Comparison of ENCODE assay signal across 1 cellular context in the genomic region with DNA sequence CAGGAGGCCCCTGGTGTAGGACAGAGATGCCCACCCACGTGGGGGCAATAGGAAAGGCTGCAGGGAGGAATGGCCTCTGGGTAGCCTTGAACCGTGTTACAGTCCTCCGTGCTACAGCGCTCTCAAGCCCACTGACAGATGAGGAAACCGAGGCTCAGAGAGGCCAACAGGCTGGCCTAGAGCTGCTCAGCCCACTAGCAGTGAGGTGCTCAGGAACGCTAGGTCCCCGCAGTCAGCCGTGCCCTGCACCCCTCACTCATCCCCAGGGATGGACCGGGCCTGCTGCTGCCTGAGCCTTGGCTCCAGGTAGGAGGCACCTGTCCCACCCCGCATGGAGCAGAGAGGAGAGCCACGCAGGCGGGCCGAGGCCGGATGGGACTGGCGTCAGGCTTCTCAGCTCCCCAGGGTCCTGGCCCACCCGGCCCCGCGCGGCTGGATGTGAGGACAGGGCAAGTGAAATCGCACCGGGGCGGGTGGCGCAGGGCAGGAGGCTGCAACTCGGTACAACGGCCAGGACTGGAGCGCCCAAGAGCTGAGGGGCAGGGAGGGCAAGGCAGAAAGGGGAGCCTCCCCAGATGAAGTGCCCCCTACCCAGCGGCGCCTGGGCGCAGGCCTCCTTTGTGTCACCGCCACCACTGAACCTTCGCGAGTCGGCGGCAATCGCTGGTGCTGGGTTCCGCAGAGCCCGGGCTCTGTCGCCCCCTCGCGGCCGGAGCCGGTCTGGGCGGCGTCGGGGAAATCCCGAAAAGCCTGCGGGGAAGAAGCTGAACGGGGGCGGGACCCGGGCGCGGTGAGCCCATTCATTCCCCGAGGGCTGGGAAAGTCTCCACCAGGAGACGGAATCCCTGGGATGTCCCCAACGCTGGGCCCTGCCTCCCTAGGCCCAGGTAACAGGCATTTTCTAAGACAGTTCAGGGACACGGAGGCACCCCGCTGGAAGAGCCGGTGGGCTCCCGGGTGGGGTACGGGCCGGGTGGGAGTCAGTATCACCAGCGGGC.
TF ChIP-seq lines count a peak whose summit lies in the region.

No MANE protein-coding gene starts in this region.

TF ChIP-seq in HepG2, 621 proteins besides CTCF, POLR2A, EP300 and RAD21 (continued from another document and continues in another):
- TF ChIP-seq PAXIP1 (CRISPR knock-in tag; conservative IDR thresholded peaks at IDR 0.05) (peak; percentile 34; the same call in 1 of the 2 replicates), NFIC (IDR thresholded peaks at IDR 0.05; ENCODE audit: low read length) (no peak), HDAC1 (CRISPR knock-in tag; IDR thresholded peaks at IDR 0.05) (peak; percentile 79), ZBTB7A (CRISPR knock-in tag; IDR thresholded peaks at IDR 0.05) (peak; percentile 47; the same call in 1 of the 2 replicates), ZNF749 (CRISPR knock-in tag; IDR thresholded peaks at IDR 0.05; ENCODE audit: borderline replicate concordance) (no peak), MEIS2 (CRISPR knock-in tag; IDR thresholded peaks at IDR 0.05) (no peak), ZNF776 (CRISPR knock-in tag; IDR thresholded peaks at IDR 0.05) (peak; percentile 26; the same call in 1 of the 2 replicates), ZFP41 (CRISPR knock-in tag; IDR thresholded peaks at IDR 0.05; ENCODE audit: borderline replicate concordance) (no peak), ELF4 (CRISPR knock-in tag; IDR thresholded peaks at IDR 0.05; ENCODE audit: borderline replicate concordance) (no peak), NFYB (CRISPR knock-in tag; IDR thresholded peaks at IDR 0.05) (no peak), ZBTB38 (CRISPR knock-in tag; IDR thresholded peaks at IDR 0.05) (peak; percentile 79; the same call in 1 of the 2 replicates), ZSCAN12 (CRISPR knock-in tag; IDR thresholded peaks at IDR 0.05) (no peak), TSC22D2 (CRISPR knock-in tag; IDR thresholded peaks at IDR 0.05; ENCODE audit: borderline replicate concordance) (0 out of 2 replicates have a peak, but pooled peaks have one; percentile 58), ZBTB46 (CRISPR knock-in tag; IDR thresholded peaks at IDR 0.05; ENCODE audit: borderline replicate concordance) (no peak), ZNF142 (CRISPR knock-in tag; IDR thresholded peaks at IDR 0.05) (no peak), ZNF777 (CRISPR knock-in tag; IDR thresholded peaks at IDR 0.05) (peak; percentile 82), HDAC2 (CRISPR knock-in tag; IDR thresholded peaks at IDR 0.05) (no peak; the same call in 1 of the 2 replicates), TEF (CRISPR knock-in tag; IDR thresholded peaks at IDR 0.05) (no peak), HCFC1 (IDR thresholded peaks at IDR 0.05; ENCODE audit: low read depth, low read length) (no peak), ZNF33A (CRISPR knock-in tag; IDR thresholded peaks at IDR 0.05; ENCODE audit: borderline replicate concordance) (no peak), FOXA1 (IDR thresholded peaks at IDR 0.05) (no peak), FOXA1 (CRISPR knock-in tag; IDR thresholded peaks at IDR 0.05) (no peak), ZNF207 (IDR thresholded peaks at IDR 0.05; ENCODE audit: borderline replicate concordance) (no peak), NFRKB (IDR thresholded peaks at IDR 0.05) (no peak), YY1 (IDR thresholded peaks at IDR 0.05; ENCODE audit: insufficient read depth, insufficient replicate concordance, low read depth, low read length) (peak; percentile 61), SAFB2 (CRISPR knock-in tag; IDR thresholded peaks at IDR 0.05; ENCODE audit: borderline replicate concordance, low read depth) (no peak; the same call in 1 of the 2 replicates), TAF1 (CRISPR knock-in tag; IDR thresholded peaks at IDR 0.05) (peak; percentile 40; the same call in 1 of the 2 replicates), HNRNPK (IDR thresholded peaks at IDR 0.05; ENCODE audit: low read depth, low read length, poor library complexity, severe bottlenecking) (peak; percentile 17), ZNF703 (CRISPR knock-in tag; IDR thresholded peaks at IDR 0.05; ENCODE audit: borderline replicate concordance) (no peak), ZNF282 (IDR thresholded peaks at IDR 0.05; ENCODE audit: partially characterized antibody) (no peak), CCAR2 (optimal IDR thresholded peaks at IDR 0.05; ENCODE audit: low read depth, low read length) (no peak), ZNF331 (CRISPR knock-in tag; IDR thresholded peaks at IDR 0.05) (peak; percentile 57; the same call in 1 of the 2 replicates), ZNF335 (CRISPR knock-in tag; IDR thresholded peaks at IDR 0.05) (no peak), ZNF317 (CRISPR knock-in tag; IDR thresholded peaks at IDR 0.05) (peak; percentile 48; the same call in 1 of the 2 replicates), KMT2B (CRISPR knock-in tag; IDR thresholded peaks at IDR 0.05) (no peak)
- TF ChIP-seq, protein P1, sequence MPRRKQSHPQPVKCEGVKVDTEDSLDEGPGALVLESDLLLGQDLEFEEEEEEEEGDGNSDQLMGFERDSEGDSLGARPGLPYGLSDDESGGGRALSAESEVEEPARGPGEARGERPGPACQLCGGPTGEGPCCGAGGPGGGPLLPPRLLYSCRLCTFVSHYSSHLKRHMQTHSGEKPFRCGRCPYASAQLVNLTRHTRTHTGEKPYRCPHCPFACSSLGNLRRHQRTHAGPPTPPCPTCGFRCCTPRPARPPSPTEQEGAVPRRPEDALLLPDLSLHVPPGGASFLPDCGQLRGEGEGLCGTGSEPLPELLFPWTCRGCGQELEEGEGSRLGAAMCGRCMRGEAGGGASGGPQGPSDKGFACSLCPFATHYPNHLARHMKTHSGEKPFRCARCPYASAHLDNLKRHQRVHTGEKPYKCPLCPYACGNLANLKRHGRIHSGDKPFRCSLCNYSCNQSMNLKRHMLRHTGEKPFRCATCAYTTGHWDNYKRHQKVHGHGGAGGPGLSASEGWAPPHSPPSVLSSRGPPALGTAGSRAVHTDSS (CRISPR knock-in tag; conservative IDR thresholded peaks at IDR 0.05), result no peak
- TF ChIP-seq, protein P2, sequence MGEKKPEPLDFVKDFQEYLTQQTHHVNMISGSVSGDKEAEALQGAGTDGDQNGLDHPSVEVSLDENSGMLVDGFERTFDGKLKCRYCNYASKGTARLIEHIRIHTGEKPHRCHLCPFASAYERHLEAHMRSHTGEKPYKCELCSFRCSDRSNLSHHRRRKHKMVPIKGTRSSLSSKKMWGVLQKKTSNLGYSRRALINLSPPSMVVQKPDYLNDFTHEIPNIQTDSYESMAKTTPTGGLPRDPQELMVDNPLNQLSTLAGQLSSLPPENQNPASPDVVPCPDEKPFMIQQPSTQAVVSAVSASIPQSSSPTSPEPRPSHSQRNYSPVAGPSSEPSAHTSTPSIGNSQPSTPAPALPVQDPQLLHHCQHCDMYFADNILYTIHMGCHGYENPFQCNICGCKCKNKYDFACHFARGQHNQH (CRISPR knock-in tag; IDR thresholded peaks at IDR 0.05), result peak; percentile 60
- TF ChIP-seq, protein P3, sequence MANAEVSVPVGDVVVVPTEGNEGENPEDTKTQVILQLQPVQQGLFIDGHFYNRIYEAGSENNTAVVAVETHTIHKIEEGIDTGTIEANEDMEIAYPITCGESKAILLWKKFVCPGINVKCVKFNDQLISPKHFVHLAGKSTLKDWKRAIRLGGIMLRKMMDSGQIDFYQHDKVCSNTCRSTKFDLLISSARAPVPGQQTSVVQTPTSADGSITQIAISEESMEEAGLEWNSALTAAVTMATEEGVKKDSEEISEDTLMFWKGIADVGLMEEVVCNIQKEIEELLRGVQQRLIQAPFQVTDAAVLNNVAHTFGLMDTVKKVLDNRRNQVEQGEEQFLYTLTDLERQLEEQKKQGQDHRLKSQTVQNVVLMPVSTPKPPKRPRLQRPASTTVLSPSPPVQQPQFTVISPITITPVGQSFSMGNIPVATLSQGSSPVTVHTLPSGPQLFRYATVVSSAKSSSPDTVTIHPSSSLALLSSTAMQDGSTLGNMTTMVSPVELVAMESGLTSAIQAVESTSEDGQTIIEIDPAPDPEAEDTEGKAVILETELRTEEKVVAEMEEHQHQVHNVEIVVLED (CRISPR knock-in tag; IDR thresholded peaks at IDR 0.05; ENCODE audit: borderline replicate concordance), result peak; percentile 33; the same call in 1 of the 2 replicates
- TF ChIP-seq, protein P4, sequence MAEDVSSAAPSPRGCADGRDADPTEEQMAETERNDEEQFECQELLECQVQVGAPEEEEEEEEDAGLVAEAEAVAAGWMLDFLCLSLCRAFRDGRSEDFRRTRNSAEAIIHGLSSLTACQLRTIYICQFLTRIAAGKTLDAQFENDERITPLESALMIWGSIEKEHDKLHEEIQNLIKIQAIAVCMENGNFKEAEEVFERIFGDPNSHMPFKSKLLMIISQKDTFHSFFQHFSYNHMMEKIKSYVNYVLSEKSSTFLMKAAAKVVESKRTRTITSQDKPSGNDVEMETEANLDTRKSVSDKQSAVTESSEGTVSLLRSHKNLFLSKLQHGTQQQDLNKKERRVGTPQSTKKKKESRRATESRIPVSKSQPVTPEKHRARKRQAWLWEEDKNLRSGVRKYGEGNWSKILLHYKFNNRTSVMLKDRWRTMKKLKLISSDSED (CRISPR knock-in tag; IDR thresholded peaks at IDR 0.05), result no peak
